In the genomic region with DNA sequence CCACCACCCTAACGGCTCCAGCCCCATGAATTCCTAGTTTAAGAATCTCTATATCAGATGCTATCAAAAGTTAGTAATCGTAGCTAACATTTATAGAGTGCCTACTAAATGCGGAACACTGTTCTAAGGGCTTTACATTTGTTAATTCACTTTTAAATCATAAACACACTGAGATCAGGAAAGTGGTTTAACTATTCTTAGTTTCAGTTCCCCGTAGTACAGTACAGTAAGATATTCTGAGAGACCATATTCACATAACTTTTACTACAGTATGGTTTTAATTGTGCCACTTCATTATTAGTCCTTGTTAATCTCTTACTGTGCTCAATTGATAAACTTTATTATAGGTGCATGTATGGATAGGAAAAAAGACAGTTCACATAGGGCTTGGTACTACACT, we compare ENCODE assay signal across 14 cellular contexts. TPM values are rescaled to one million over a fixed set of nuclear protein-coding genes. Genes with fewer than 3 reads are reported as not detected.
DNase-seq lines count a peak whose midpoint lies in the region; ATAC-seq, FAIRE-seq and TF ChIP-seq lines count a peak whose summit lies in the region.
"Had no signal": no experiment of that assay in that cellular context is flagged by ENCODE, and none has a peak within 500 bp of the region (broad histone marks: within the 10 kb centered on the region; RNA-seq: fewer than 3 reads in every experiment).

No MANE protein-coding gene starts in this region.

- no peaks in the 10 kb centered on the region for H3K4me1 ChIP-seq in kidney (ENCODE audit: control insufficient read depth in 1 of 2, insufficient read depth in 1 of 2, low read depth in 1 of 2, low read length in 2 of 2)

- no peaks in the 10 kb centered on the region for H3K9me3 Mint-ChIP-seq in naive thymus-derived CD8-positive, alpha-beta T cell

- in situ Hi-C loops in KBM-7 (cut with MboI; ENCODE audit: low pct_unique_long_range_greater_than_20kb, low sequenced_read_pairs): no loop called here

- H3K27ac Mint-ChIP-seq in naive thymus-derived CD8-positive, alpha-beta T cell: peak overlapping the region in 6 of 10 donors; percentile 26 to 58 (median 34)

- no peak for FAIRE-seq in kidney (lab: Jason Lieb, UNC)

- H3K36me3 ChIP-seq in kidney (ENCODE audit: control insufficient read depth in 1 of 2, insufficient read depth in 2 of 2, low read length in 2 of 2): peaks cover 8 to 31% of the 10 kb centered on the region in 2 donors

- peaks cover 2 to 68% (median 6%) of the 10 kb centered on the region in 3 donors for H3K36me3 Mint-ChIP-seq in naive thymus-derived CD8-positive, alpha-beta T cell

- no peak for TF ChIP-seq CTCF in kidney (IDR thresholded peaks at IDR 0.05; ENCODE audit: borderline replicate concordance, extremely low read depth, insufficient read depth)

- H3K4me3 Mint-ChIP-seq in naive thymus-derived CD8-positive, alpha-beta T cell: no peak overlapping the region

- POLR2A ChIA-PET in naive thymus-derived CD8-positive, alpha-beta T cell (lab: Charles Lee): interaction anchor here (1.1 to 1.2 kb wide), 2 partner anchors 21 to 22 kb away, joined by 3 to 6 read pairs; partner anchors contain the start of gene SYPL1

- intact Hi-C loops in kidney (cut with DNase I): no loop called here

- H3K4me3 ChIP-seq in kidney (ENCODE audit: low read length in 2 of 2): no peak overlapping the region
- H3K4me3 ChIP-seq: mucosa of descending colon had no signal

- ATAC-seq in GM19043 (IDR thresholded peaks at IDR 0.05; ENCODE audit: low read depth, unreplicated experiment) (peak; percentile 94), GM21825 (IDR thresholded peaks at IDR 0.05; ENCODE audit: unreplicated experiment) (peak; percentile 88), HG03378 (IDR thresholded peaks at IDR 0.05; ENCODE audit: unreplicated experiment) (peak; percentile 87)
- no peak for ATAC-seq in naive thymus-derived CD8-positive, alpha-beta T cell
- ATAC-seq: mucosa of descending colon, right cardiac atrium had no signal

- no peak overlapping the region for H3K9ac ChIP-seq in kidney (ENCODE audit: low read length in 2 of 2)

- H3K27me3 Mint-ChIP-seq in naive thymus-derived CD8-positive, alpha-beta T cell: no peaks in the 10 kb centered on the region

- H3K27ac ChIP-seq in kidney (ENCODE audit: low read depth in 2 of 2, low read length in 2 of 2): no peak overlapping the region

- H3K4me1 Mint-ChIP-seq in naive thymus-derived CD8-positive, alpha-beta T cell: peaks cover 3 to 44% (median 6%) of the 10 kb centered on the region in 4 donors

- no peak for DNase-seq in naive thymus-derived CD8-positive, alpha-beta T cell
- DNase-seq in KBM-7 (no peak), hypothalamus (lab: John Stamatoyannopoulos, UW) (no peak), kidney (no peak)
- DNase-seq: activated CD8-positive, alpha-beta memory T cell treated with anti-CD3 and anti-CD28 coated beads for 24 hours; DMS79 treated with DMSO at 0.1 percent for 48 hours; effector CD8-positive, alpha-beta T cell; GOT3; head of caudate nucleus; mucosa of descending colon; right cardiac atrium had no signal

- H3K9me3 ChIP-seq in kidney (ENCODE audit: control insufficient read depth in 1 of 2, low read length in 2 of 2): no peaks in the 10 kb centered on the region
- H3K9me3 ChIP-seq: mucosa of descending colon had no signal

RNA-seq across cellular contexts. Expression of gene SYPL1, which starts 22.5 kb away (rescaled TPM):
- 10 to 100 TPM; 56.8 to 58.4 TPM for total RNA-seq in naive thymus-derived CD8-positive, alpha-beta T cell
- polyA plus RNA-seq in naive thymus-derived CD8-positive, alpha-beta T cell: 10 to 100 TPM; 67.5 to 78.4 (median 68.8) TPM
- total RNA-seq in kidney: 111 TPM
- polyA plus RNA-seq in kidney (ENCODE audit: insufficient read depth, low read depth, low replicate concordance): 90.8 TPM

Comparison
In these comparisons a context has a peak if more than half of its experiments do, and no peak if none do; other contexts are left out.
1. ATAC-seq: peak in GM19043 (single experiment), GM21825 (single experiment) and HG03378 (single experiment); none in naive thymus-derived CD8-positive, alpha-beta T cell (0 of 2).